In the genomic region with DNA sequence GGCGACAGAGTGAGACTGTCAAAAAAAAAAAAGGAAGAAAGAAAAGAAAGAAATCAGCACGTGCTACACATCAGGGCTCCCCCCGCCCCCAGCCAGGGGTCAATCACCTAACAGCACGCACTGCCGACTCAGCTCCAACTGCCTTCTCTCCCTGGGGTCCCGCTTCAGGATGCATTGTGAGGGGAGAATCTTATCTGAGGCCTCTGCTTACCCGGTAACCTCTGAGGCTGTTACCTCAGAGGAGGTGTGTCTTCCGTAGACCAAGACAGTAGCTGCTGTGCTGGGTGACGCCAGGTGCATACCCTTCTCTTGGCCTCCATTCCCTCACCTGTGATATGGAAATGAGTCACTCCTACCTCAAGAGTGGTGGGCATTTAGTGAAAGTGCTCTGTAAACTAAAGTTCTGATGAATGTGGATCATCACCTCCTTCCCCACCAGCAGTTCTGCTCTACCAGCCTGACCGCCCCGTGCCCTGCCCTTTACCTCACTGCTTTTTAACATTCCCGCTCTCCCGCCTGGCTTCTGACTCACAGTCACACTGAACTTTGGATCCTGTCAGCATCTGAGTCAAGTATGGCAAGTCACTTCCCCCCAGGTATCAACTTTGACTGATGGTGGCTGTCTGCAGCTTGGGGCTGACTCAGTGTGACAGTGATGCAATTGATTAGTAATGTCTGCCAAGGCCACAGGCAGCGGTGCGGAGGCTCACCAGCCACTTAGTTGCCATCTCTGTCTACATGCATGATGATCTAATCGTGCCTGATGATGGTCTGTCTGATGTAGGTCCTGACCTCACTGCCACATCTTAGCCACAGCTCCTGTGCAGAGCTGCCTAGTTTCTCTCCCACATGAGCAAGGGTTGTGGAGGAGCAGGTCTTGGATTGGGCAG, we compare ENCODE assay signal across 8 cellular contexts. TPM values are rescaled to one million over a fixed set of nuclear protein-coding genes. Genes with fewer than 3 reads are reported as not detected.
DNase-seq lines count a peak whose midpoint lies in the region; ATAC-seq, FAIRE-seq and TF ChIP-seq lines count a peak whose summit lies in the region.

No MANE protein-coding gene starts in this region.

- POLR2A ChIA-PET in CD8-positive, alpha-beta T cell (lab: Charles Lee), result no interaction called here

- WGBS in pancreas, 2 donors, result 74 to 76% methylated on average over 16 of the region's 16 CpGs

- ATAC-seq in CD8-positive, alpha-beta T cell, result peak; percentile 24
- ATAC-seq in pancreas (peak; percentile 47 to 74 (median 62)), HG03095 (IDR thresholded peaks at IDR 0.05; ENCODE audit: unreplicated experiment) (no peak)

- peak overlapping the region; percentile 6 for H3K27ac Mint-ChIP-seq in CD8-positive, alpha-beta T cell

- DNase-seq in CD8-positive, alpha-beta T cell, result peak in 2 of 7 experiments; percentile 33 to 64
- peak; percentile 71 for DNase-seq in NCI-H460 (ENCODE audit: extremely low read depth, low read depth)
- peak; percentile 92 for DNase-seq in amniotic epithelial cell (ENCODE audit: low read depth)
- DNase-seq in pancreas, result peak in 2 of 6 donors; percentile 22 to 65
- no peak for DNase-seq in NCI-H2029 treated with DMSO at 0.1 percent for 48 hours (lab: John Stamatoyannopoulos, UW)
- no peak for DNase-seq in BE2C
- DNase-seq in NCI-H82 treated with DMSO at 0.1 percent for 48 hours (lab: John Stamatoyannopoulos, UW; ENCODE audit: unreplicated experiment), result no peak

- H3K9me3 ChIP-seq in CD8-positive, alpha-beta T cell (ENCODE audit: low read length), result no peaks in the 10 kb centered on the region
- no peaks in the 10 kb centered on the region for H3K9me3 ChIP-seq in pancreas
- H3K9me3 ChIP-seq in BE2C, result no peaks in the 10 kb centered on the region

- no peak overlapping the region for H3K4me3 ChIP-seq in CD8-positive, alpha-beta T cell (ENCODE audit: low read depth, low read length)
- no peak overlapping the region for H3K4me3 ChIP-seq in pancreas
- H3K4me3 ChIP-seq in BE2C (ENCODE audit: low read depth, low read length), result no peak overlapping the region

- H3K27me3 ChIP-seq in CD8-positive, alpha-beta T cell (ENCODE audit: insufficient read depth, low read length), result no peaks in the 10 kb centered on the region
- no peaks in the 10 kb centered on the region for H3K27me3 ChIP-seq in pancreas
- no peaks in the 10 kb centered on the region for H3K27me3 ChIP-seq in BE2C

- H3K4me3 Mint-ChIP-seq in CD8-positive, alpha-beta T cell, result no peak overlapping the region

- no peak for FAIRE-seq in pancreas (lab: Jason Lieb, UNC)

- intact Hi-C loops in CD8-positive, alpha-beta T cell (cut with DNase I, micrococcal nuclease), result no loop called here
- intact Hi-C loops in pancreas (cut with DNase I), result no loop called here

- peaks cover 16% of the 10 kb centered on the region for H3K4me1 ChIP-seq in CD8-positive, alpha-beta T cell (ENCODE audit: insufficient read depth, low read length)
- H3K4me1 ChIP-seq in pancreas (no peaks in the 10 kb centered on the region), BE2C (no peaks in the 10 kb centered on the region)

- H3K36me3 Mint-ChIP-seq in CD8-positive, alpha-beta T cell, result peaks cover 15% of the 10 kb centered on the region

- no peaks in the 10 kb centered on the region for H3K27me3 Mint-ChIP-seq in CD8-positive, alpha-beta T cell (ENCODE audit: low read depth)

- peaks cover 13% of the 10 kb centered on the region for H3K36me3 ChIP-seq in CD8-positive, alpha-beta T cell (ENCODE audit: insufficient read depth, low read length)
- H3K36me3 ChIP-seq in pancreas (no peaks in the 10 kb centered on the region), BE2C (no peaks in the 10 kb centered on the region)

- no peaks in the 10 kb centered on the region for H3K9me3 Mint-ChIP-seq in CD8-positive, alpha-beta T cell

- CTCF ChIA-PET in CD8-positive, alpha-beta T cell (lab: Charles Lee), result interaction anchor here (0.7 to 13.4 kb wide), 7 partner anchors 9 to 149 kb away, joined by 3 to 149 read pairs (median 4); a partner anchor contains a TSS

- no peak overlapping the region for H3K27ac ChIP-seq in CD8-positive, alpha-beta T cell (ENCODE audit: low read depth, low read length)
- H3K27ac ChIP-seq in pancreas, result no peak overlapping the region

- TF ChIP-seq CTCF in CD8-positive, alpha-beta T cell (IDR thresholded peaks at IDR 0.05), result no peak
- no peak for TF ChIP-seq CTCF in pancreas (IDR thresholded peaks at IDR 0.05)
- no peak for TF ChIP-seq CTCF in BE2C (IDR thresholded peaks at IDR 0.05; ENCODE audit: low read depth, low read length)

- H3K4me1 Mint-ChIP-seq in CD8-positive, alpha-beta T cell (ENCODE audit: low read depth), result peaks cover 17% of the 10 kb centered on the region

RNA-seq across cellular contexts. Expression of a gene that starts 20.1 kb away (rescaled TPM):
- total RNA-seq in CD8-positive, alpha-beta T cell, result 100 to 1,000 TPM; 408 to 413 TPM
- total RNA-seq in NCI-H460 (2014; rRNA removed; shearing (Covaris generic)), result 0.89 and 0.99 TPM in 2 replicates
- 2.2 and 4.1 TPM in 2 replicates for polyA plus RNA-seq in NCI-H460 (2014; cell fraction: nucleus; rRNA removed)
- 10 to 100 TPM in 1 of 6 donors, 1 to 10 TPM in 5; 3.3 to 12.0 (median 4.2) TPM for total RNA-seq in pancreas
- polyA plus RNA-seq in pancreas, result 10 to 100 TPM; 13.7 to 20.7 TPM
- 0.43 TPM for polyA plus RNA-seq in BE2C (2012; ENCODE audit: insufficient read depth, insufficient read length, low read depth)

RNA-seq across cellular contexts. Expression of a gene that starts 51.5 kb away (rescaled TPM):
- not detected for total RNA-seq in CD8-positive, alpha-beta T cell
- not detected in 2 replicates for total RNA-seq in NCI-H460 (2014; rRNA removed; shearing (Covaris generic))
- not detected in 2 replicates for polyA plus RNA-seq in NCI-H460 (2014; cell fraction: nucleus; rRNA removed)
- 10 to 100 TPM in 5 of 6 donors, 1 to 10 TPM in 1; 8.6 to 30.4 (median 13.5) TPM for total RNA-seq in pancreas
- 10 to 100 TPM; 32.4 to 73.5 TPM for polyA plus RNA-seq in pancreas
- not detected for polyA plus RNA-seq in BE2C (2012; ENCODE audit: insufficient read depth, insufficient read length, low read depth)

Comparison
In these comparisons a context has a peak if more than half of its experiments do, and no peak if none do; other contexts are left out.
1. DNase-seq: peak in NCI-H460 (single experiment) and amniotic epithelial cell (single experiment); none in NCI-H2029 treated with DMSO at 0.1 percent for 48 hours (single experiment), BE2C (single experiment) and NCI-H82 treated with DMSO at 0.1 percent for 48 hours (single experiment).
2. RNA of a gene that starts 20.1 kb away (total RNA-seq): 408 to 413 TPM in CD8-positive, alpha-beta T cell; 3.3 to 12.0 TPM in pancreas and 0.89 to 0.99 TPM in NCI-H460; every median in the first group is over 10 times any median in the second.